14 cellular contexts compared by ENCODE assay signal in the genomic region with DNA sequence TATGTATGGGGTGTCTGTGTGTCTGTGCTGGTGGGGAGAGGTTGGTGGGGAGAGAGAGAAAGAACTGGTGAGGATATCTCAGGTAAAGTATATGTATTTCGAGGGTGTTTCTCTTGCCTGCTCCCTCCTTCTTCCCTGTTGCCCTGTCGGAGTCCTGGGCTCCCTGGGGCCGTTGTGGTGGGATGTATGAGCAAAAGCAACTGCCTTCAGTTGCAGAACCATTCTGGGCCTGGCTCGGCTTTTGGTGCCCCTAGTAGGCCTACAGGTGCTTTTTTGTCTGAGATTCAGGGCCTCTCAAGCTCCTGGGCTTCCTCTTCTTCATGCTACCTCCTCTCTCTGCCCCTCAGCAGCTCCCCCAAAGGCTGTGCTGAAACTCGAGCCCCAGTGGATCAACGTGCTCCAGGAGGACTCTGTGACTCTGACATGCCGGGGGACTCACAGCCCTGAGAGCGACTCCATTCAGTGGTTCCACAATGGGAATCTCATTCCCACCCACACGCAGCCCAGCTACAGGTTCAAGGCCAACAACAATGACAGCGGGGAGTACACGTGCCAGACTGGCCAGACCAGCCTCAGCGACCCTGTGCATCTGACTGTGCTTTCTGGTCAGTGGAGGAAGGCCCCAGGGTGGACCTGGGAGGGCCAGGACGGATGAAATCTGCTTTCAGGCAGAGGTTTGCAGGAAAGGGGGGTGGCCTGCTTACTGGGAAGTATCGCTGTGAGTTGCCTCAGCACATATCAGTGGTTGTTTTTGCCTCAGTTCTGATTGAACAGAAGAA. TPM values are rescaled to one million over a fixed set of nuclear protein-coding genes. Genes with fewer than 3 reads are reported as not detected.
"Had no signal": no experiment of that assay in that cellular context is flagged by ENCODE, and none has a peak within 500 bp of the region (broad histone marks: within the 10 kb centered on the region; RNA-seq: fewer than 3 reads in every experiment).

No MANE protein-coding gene starts in this region.

RNA-seq across cellular contexts. Expression of a gene that starts 8.3 kb away (rescaled TPM):
- total RNA-seq: bronchial epithelial cell, endothelial cell of umbilical vein, glomerular endothelial cell, hepatocyte, myocyte had no signal
- polyA plus RNA-seq: endothelial cell of umbilical vein, hepatocyte, neural cell had no signal

RNA-seq across cellular contexts. Expression of a gene that starts 35.8 kb away (rescaled TPM):
- total RNA-seq: activated T-helper 17 cell treated with anti-CD3 and anti-CD28 coated beads, Interleukin-2, amount 50 U/mL, for 72 hours; ascending aorta; endothelial cell of umbilical vein; glomerular endothelial cell; prostate gland; sigmoid colon; T-helper 2 cell treated with Interferon-gamma antibody and Interleukin-4, amounts not matched to agents 100 ng/mL and 5 ng/mL, for 36 hours; thyroid gland had no signal
- polyA plus RNA-seq: endothelial cell of umbilical vein, neural cell, urinary bladder had no signal

RNA-seq across cellular contexts. Expression of a gene that starts 40.3 kb away (rescaled TPM):
- total RNA-seq: activated T-helper 17 cell treated with anti-CD3 and anti-CD28 coated beads, Interleukin-2, amount 50 U/mL, for 72 hours; ascending aorta; bronchial epithelial cell; endothelial cell of umbilical vein; glomerular endothelial cell; hepatocyte; myocyte; SK-MEL-5; T-helper 2 cell treated with Interferon-gamma antibody and Interleukin-4, amounts not matched to agents 100 ng/mL and 5 ng/mL, for 36 hours had no signal
- polyA plus RNA-seq: endothelial cell of umbilical vein, hepatocyte, neural cell had no signal

RNA-seq across cellular contexts. Expression of a gene that starts 50.1 kb away (rescaled TPM):
- total RNA-seq: activated T-helper 17 cell treated with anti-CD3 and anti-CD28 coated beads, Interleukin-2, amount 50 U/mL, for 72 hours; ascending aorta had no signal
